Comparison of ENCODE assay signal across 27 cellular contexts in the genomic region with DNA sequence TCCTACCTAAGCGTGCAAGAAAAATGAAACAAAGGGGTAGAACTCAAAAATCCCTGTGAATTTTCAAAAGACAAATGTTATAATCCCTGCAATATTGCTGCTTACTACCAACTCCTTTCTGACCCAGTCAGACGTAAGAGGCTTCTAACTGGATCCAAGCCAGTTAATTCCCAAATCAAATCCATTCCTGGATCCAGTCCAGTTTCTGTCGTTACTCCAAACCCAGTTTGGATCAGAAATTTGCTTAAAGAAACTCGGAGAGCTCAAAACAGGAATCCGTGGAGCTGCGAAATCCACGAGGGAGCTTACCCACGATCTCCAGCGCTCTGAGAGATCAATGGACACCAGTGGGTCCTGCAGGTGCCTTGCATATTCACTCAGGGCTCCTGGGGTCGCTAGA.
"Had no signal": no experiment of that assay in that cellular context is flagged by ENCODE, and none has a peak within 500 bp of the region (broad histone marks: within the 10 kb centered on the region; RNA-seq: fewer than 3 reads in every experiment).

No MANE protein-coding gene starts in this region.

- FAIRE-seq: islet of Langerhans had no signal

- H3K27ac ChIP-seq: esophagus squamous epithelium, gastrocnemius medialis, left lung, parathyroid adenoma, right atrium auricular region, suprapubic skin, transverse colon, upper lobe of right lung, uterus had no signal

- H3K9ac ChIP-seq: parathyroid adenoma had no signal

- H3K27me3 ChIP-seq: esophagus squamous epithelium, gastrocnemius medialis, left lung, right atrium auricular region, suprapubic skin, transverse colon, upper lobe of right lung, uterus had no signal

- H3K9me3 ChIP-seq: esophagus squamous epithelium, gastrocnemius medialis, left lung, right atrium auricular region, suprapubic skin, transverse colon, upper lobe of right lung, uterus had no signal

- H3K4me2 ChIP-seq: smooth muscle cell had no signal

- H2AFZ ChIP-seq: parathyroid adenoma had no signal

- H3K79me2 ChIP-seq: parathyroid adenoma had no signal

- H3K36me3 ChIP-seq: esophagus squamous epithelium, gastrocnemius medialis, left lung, right atrium auricular region, suprapubic skin, transverse colon, upper lobe of right lung, uterus had no signal

- DNase-seq: cortex of kidney; effector memory CD8-positive, alpha-beta T cell; erythroblast; esophagus squamous epithelium; foreskin fibroblast; gastrocnemius medialis; head of caudate nucleus; left cardiac atrium; left lung; mesendoderm; naive thymus-derived CD8-positive, alpha-beta T cell; nephron progenitor cell; occipital lobe; stimulated activated CD4-positive, alpha-beta T cell treated with anti-CD3 and anti-CD28 coated beads, Interleukin-12 subunit alpha, Interleukin-12 subunit beta, amount 100 ng/mL, for 4 hours; stimulated activated CD4-positive, alpha-beta T cell treated with anti-CD3 and anti-CD28 coated beads, Interleukin-1b, Interleukin-23, amount 100 ng/mL, for 48 hours; stimulated activated CD4-positive, alpha-beta T cell treated with anti-CD3 and anti-CD28 coated beads, Interleukin-4, amount 100 ng/mL, for 1 hour; stimulated activated CD8-positive, alpha-beta memory T cell treated with anti-CD3 and anti-CD28 coated beads, Interleukin-4, amount 100 ng/mL, for 48 hours; stimulated activated naive CD4-positive, alpha-beta T cell; stimulated activated naive CD8-positive, alpha-beta T cell treated with anti-CD3 and anti-CD28 coated beads, Interleukin-15, amount 100 ng/mL, for 72 hours; transverse colon; upper lobe of right lung; uterus had no signal

- H3K4me1 ChIP-seq: gastrocnemius medialis, left lung, parathyroid adenoma, right atrium auricular region, transverse colon, upper lobe of right lung, uterus had no signal

- H3K4me3 ChIP-seq: esophagus squamous epithelium, gastrocnemius medialis, left lung, right atrium auricular region, smooth muscle cell, suprapubic skin, transverse colon, upper lobe of right lung, uterus had no signal
